17 cellular contexts compared by ENCODE assay signal in genomic region chr6:17905611-17906592, GRCh38.
DNase-seq lines count a peak whose midpoint lies in the region; ATAC-seq and TF ChIP-seq lines count a peak whose summit lies in the region.
"Had no signal": no experiment of that assay in that cellular context is flagged by ENCODE, and none has a peak within 500 bp of the region (broad histone marks: within the 10 kb centered on the region; RNA-seq: fewer than 3 reads in every experiment).

No MANE protein-coding gene starts in this region.

- no peak overlapping the region for H3K4me3 ChIP-seq in subcutaneous abdominal adipose tissue (ENCODE audit: low read depth in 1 of 5, low read length in 5 of 5)
- H3K4me3 ChIP-seq in MG63 = no peak overlapping the region
- H3K4me3 ChIP-seq: cardiac muscle cell, ovary had no signal

- peak; percentile 25 for ATAC-seq in foreskin keratinocyte
- ATAC-seq in HG03025 (IDR thresholded peaks at IDR 0.05; ENCODE audit: low FRiP score, unreplicated experiment) = no peak
- ATAC-seq: activated T-cell treated with anti-CD3 and anti-CD28 coated beads, Interleukin-2, amount 50 U/mL, for 4 hours; Right ventricle myocardium inferior; stimulated activated naive CD8-positive, alpha-beta T cell treated with anti-CD3 and anti-CD28 coated beads, Interleukin-15, amount 100 ng/mL, for 72 hours had no signal

- peak overlapping the region in 1 of 5 donors; percentile 52 for H3K9ac ChIP-seq in subcutaneous abdominal adipose tissue (ENCODE audit: low read length in 5 of 5)

- H3K9me3 ChIP-seq in subcutaneous abdominal adipose tissue (ENCODE audit: control insufficient read depth in 5 of 5, low read length in 5 of 5) = no peaks in the 10 kb centered on the region
- H3K9me3 ChIP-seq in MG63 = no peaks in the 10 kb centered on the region
- H3K9me3 ChIP-seq: ovary had no signal

- no peaks in the 10 kb centered on the region for H3K36me3 ChIP-seq in subcutaneous abdominal adipose tissue (ENCODE audit: control insufficient read depth in 5 of 5, insufficient read depth in 5 of 5, low read length in 5 of 5)
- H3K36me3 ChIP-seq in MG63 = no peaks in the 10 kb centered on the region
- H3K36me3 ChIP-seq: cardiac muscle cell, ovary had no signal

- no peak for TF ChIP-seq CTCF in foreskin keratinocyte (conservative IDR thresholded peaks at IDR 0.05)

- H3K4me1 ChIP-seq in foreskin keratinocyte (peaks cover 35% of the 10 kb centered on the region), subcutaneous abdominal adipose tissue (ENCODE audit: control insufficient read depth in 5 of 5, insufficient read depth in 5 of 5, low read length in 5 of 5) (peaks cover 0 to 57% (median 50%) of the 10 kb centered on the region in 5 donors)

- peak overlapping the region; percentile 24 for H3K27ac ChIP-seq in foreskin keratinocyte
- peak overlapping the region; percentile 78 for H3K27ac ChIP-seq in subcutaneous abdominal adipose tissue (ENCODE audit: low read depth, low read length)
- H3K27ac ChIP-seq: ovary had no signal

- H3K27me3 ChIP-seq in foreskin keratinocyte (no peaks in the 10 kb centered on the region), subcutaneous abdominal adipose tissue (ENCODE audit: control insufficient read depth in 5 of 5, insufficient read depth in 4 of 5, low read length in 5 of 5) (no peaks in the 10 kb centered on the region), MG63 (no peaks in the 10 kb centered on the region)
- H3K27me3 ChIP-seq: cardiac muscle cell, ovary had no signal

- DNase-seq in HCEC 1CT (peak; percentile 86), amniotic epithelial cell (ENCODE audit: low read depth) (peak; percentile 46), foreskin keratinocyte (peak; percentile 51 to 75), mesenteric fat pad (ENCODE audit: low spot score) (no peak), MG63 (no peak), putamen (ENCODE audit: low spot score) (no peak)
- DNase-seq: activated CD4-positive, CD25-positive, alpha-beta regulatory T cell; activated T-cell treated with anti-CD3 and anti-CD28 coated beads, Interleukin-2, amount 50 U/mL, for 4 hours; MM.1S; NCI-H446; ovary; stimulated activated CD4-positive, alpha-beta T cell treated with anti-CD3 and anti-CD28 coated beads, Interleukin-4, amount 100 ng/mL, for 4 hours; stimulated activated naive CD8-positive, alpha-beta T cell treated with anti-CD3 and anti-CD28 coated beads, Interleukin-15, amount 100 ng/mL, for 72 hours had no signal

Comparison
In these comparisons a context has a peak if more than half of its experiments do, and no peak if none do; other contexts are left out.
1. DNase-seq: peak in HCEC 1CT (single experiment), amniotic epithelial cell (single experiment) and foreskin keratinocyte (2 of 2); none in mesenteric fat pad (single experiment), MG63 (single experiment) and putamen (single experiment).